1 cellular context compared by ENCODE assay signal in genomic region chr12:110123861-110124183, GRCh38.
TF ChIP-seq lines count a peak whose summit lies in the region.

No MANE protein-coding gene starts in this region.

TF ChIP-seq in K562, 482 proteins besides CTCF, POLR2A, EP300 and RAD21 (continued from another document and continues in another):
- TF ChIP-seq E4F1 (CRISPR knock-in tag; IDR thresholded peaks at IDR 0.05; ENCODE audit: borderline replicate concordance) (no peak), PCBP1 (IDR thresholded peaks at IDR 0.05; ENCODE audit: low read depth, low read length, poor library complexity, severe bottlenecking) (no peak), ZNF232 (CRISPR knock-in tag; IDR thresholded peaks at IDR 0.05) (no peak), ZNF551 (CRISPR knock-in tag; IDR thresholded peaks at IDR 0.05) (no peak), MAX (CRISPR knock-in tag; IDR thresholded peaks at IDR 0.05) (peak; percentile 76), ADNP (tag; IDR thresholded peaks at IDR 0.05) (no peak), JUND (IDR thresholded peaks at IDR 0.05; ENCODE audit: borderline replicate concordance, low read depth, low read length) (no peak), JUND (tag; IDR thresholded peaks at IDR 0.05; ENCODE audit: borderline replicate concordance, low read depth, low read length) (no peak), ZNF274 (IDR thresholded peaks at IDR 0.05; ENCODE audit: borderline replicate concordance, low read depth, low read length) (no peak), PRPF4 (IDR thresholded peaks at IDR 0.05; ENCODE audit: insufficient read depth, low read depth, low read length, poor library complexity, severe bottlenecking) (no peak), ZNF586 (CRISPR knock-in tag; conservative IDR thresholded peaks at IDR 0.05) (no peak), TRIM24 (IDR thresholded peaks at IDR 0.05) (peak in 1 of 2 experiments; percentile 34; a peak in 1 of 4 replicates), RFX1 (IDR thresholded peaks at IDR 0.05) (no peak), E2F6 (IDR thresholded peaks at IDR 0.05; ENCODE audit: borderline replicate concordance in 1 of 2, extremely low read depth in 1 of 2, insufficient read depth in 1 of 2, insufficient read length in 1 of 2, low read depth in 1 of 2, low read length in 1 of 2, poor library complexity in 1 of 2, severe bottlenecking in 1 of 2) (peak; percentile 88 to 93), ZNF280A (IDR thresholded peaks at IDR 0.05; ENCODE audit: low read depth, partially characterized antibody) (no peak), STAG1 (CRISPR knock-in tag; IDR thresholded peaks at IDR 0.05; ENCODE audit: borderline replicate concordance) (no peak), STAT5A (IDR thresholded peaks at IDR 0.05; ENCODE audit: borderline replicate concordance, low read length) (no peak), ZNF592 (IDR thresholded peaks at IDR 0.05) (0 out of 2 replicates have a peak, but pooled peaks have one; percentile 31), MGA (IDR thresholded peaks at IDR 0.05) (peak; percentile 88), ZNF165 (CRISPR knock-in tag; IDR thresholded peaks at IDR 0.05; ENCODE audit: borderline replicate concordance) (no peak), ZNF277 (CRISPR knock-in tag; IDR thresholded peaks at IDR 0.05; ENCODE audit: borderline replicate concordance) (no peak), HNRNPUL1 (IDR thresholded peaks at IDR 0.05; ENCODE audit: low read length) (no peak), USF2 (CRISPR knock-in tag; IDR thresholded peaks at IDR 0.05) (peak; percentile 59), POLR2AphosphoS2 (IDR thresholded peaks at IDR 0.05; ENCODE audit: low read length) (no peak), MITF (IDR thresholded peaks at IDR 0.05) (no peak), RCOR1 (IDR thresholded peaks at IDR 0.05; ENCODE audit: borderline replicate concordance in 1 of 2, low read depth in 2 of 2, low read length in 2 of 2) (0 out of 4 replicates have a peak, but pooled peaks of 1 of the 2 experiments have one; percentile 1), LCOR (CRISPR knock-in tag; IDR thresholded peaks at IDR 0.05) (0 out of 2 replicates have a peak, but pooled peaks have one; percentile 9), MYC (IDR thresholded peaks at IDR 0.05; ENCODE audit: low read depth, low read length) (peak; percentile 83), MYC (CRISPR knock-in tag; IDR thresholded peaks at IDR 0.05; ENCODE audit: borderline replicate concordance, low read depth) (no peak), GABPB1 (CRISPR knock-in tag; IDR thresholded peaks at IDR 0.05) (no peak)
